In the genomic region with DNA sequence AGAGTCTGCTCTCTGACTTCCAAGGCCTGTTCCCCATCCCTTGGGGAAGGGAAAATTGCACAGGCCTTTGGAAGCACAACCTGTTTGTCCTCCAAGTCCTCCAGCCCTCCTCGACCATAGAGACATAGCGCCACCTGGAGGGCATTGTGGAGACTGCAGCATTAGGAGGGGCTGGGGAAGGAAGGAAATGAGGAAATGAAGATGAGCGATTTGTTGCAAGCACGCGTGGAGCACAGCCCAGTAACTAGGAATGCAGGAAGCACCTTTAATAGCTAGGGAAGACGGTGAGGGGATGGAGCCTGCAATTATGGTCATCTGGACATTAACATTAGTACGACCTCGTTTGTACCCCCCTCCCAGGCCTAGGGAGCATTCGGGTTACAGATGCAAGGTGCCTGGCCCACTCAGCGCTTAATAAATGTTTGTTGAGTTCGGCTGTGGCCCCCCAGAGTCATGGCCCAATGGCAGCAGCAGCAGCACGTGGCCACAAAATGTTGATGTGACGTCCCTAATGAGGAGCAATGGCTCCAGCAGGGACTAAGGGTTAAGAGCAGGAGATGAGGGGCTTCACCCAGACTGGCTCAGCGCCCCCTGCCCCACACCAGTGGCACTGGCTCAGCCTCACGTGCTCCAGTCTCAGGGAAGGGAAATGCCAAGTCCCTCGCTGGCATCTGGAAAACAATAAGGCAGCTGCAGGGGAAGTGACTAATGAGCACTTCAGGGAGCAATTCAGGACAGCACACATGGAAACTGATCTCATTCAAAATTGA, we compare ENCODE assay signal across 8 cellular contexts. TPM values are rescaled to one million over a fixed set of nuclear protein-coding genes. Genes with fewer than 3 reads are reported as not detected.
A peak's percentile ranks its signal among the peaks of the same experiment; 100 is the strongest.
DNase-seq lines count a peak whose midpoint lies in the region; ATAC-seq and TF ChIP-seq lines count a peak whose summit lies in the region.

No MANE protein-coding gene starts in this region.

- H3K79me2 ChIP-seq in DOHH2 (ENCODE audit: control insufficient read depth, low read length): no peaks in the 10 kb centered on the region

- H3K9me3 Mint-ChIP-seq in activated T-cell treated with anti-CD3 and anti-CD28 coated beads, Interleukin-2, amount 50 U/mL, for 72 hours: no peaks in the 10 kb centered on the region
- no peaks in the 10 kb centered on the region for H3K9me3 Mint-ChIP-seq in nephron progenitor cell

- H3F3A ChIP-seq in DOHH2 (ENCODE audit: control insufficient read depth, insufficient read depth): no peaks in the 10 kb centered on the region

- H3K4me3 Mint-ChIP-seq in activated T-cell treated with anti-CD3 and anti-CD28 coated beads, Interleukin-2, amount 50 U/mL, for 72 hours: no peak overlapping the region
- no peak overlapping the region for H3K4me3 Mint-ChIP-seq in nephron progenitor cell

- H3K36me3 ChIP-seq in DOHH2 (ENCODE audit: control insufficient read depth, low read length) (peaks cover 6% of the 10 kb centered on the region), Peyer's patch (peaks cover 0 to 11% (median 0%) of the 10 kb centered on the region in 3 donors)

- no peaks in the 10 kb centered on the region for H3K9me2 ChIP-seq in DOHH2 (replicated peaks; ENCODE audit: control insufficient read depth, low read length)

- H3K27ac ChIP-seq in DOHH2 (ENCODE audit: low read depth, low read length) (no peak overlapping the region), Peyer's patch (no peak overlapping the region)

- no peaks in the 10 kb centered on the region for H3K9me3 ChIP-seq in DOHH2 (ENCODE audit: control insufficient read depth, insufficient read depth, low read length)
- H3K9me3 ChIP-seq in Peyer's patch: no peaks in the 10 kb centered on the region

- H3K4me2 ChIP-seq in DOHH2 (ENCODE audit: low read length): peak overlapping the region; percentile 51

- H3K4me1 Mint-ChIP-seq in activated T-cell treated with anti-CD3 and anti-CD28 coated beads, Interleukin-2, amount 50 U/mL, for 72 hours (ENCODE audit: low read depth): no peaks in the 10 kb centered on the region
- peaks cover 4% of the 10 kb centered on the region for H3K4me1 Mint-ChIP-seq in nephron progenitor cell

- DNase-seq in Peyer's patch (peak; percentile 89 to 95 (median 91)), fibroblast of peridontal ligament (ENCODE audit: extremely low read depth) (peak; percentile 88), nephron progenitor cell (peak; percentile 90)
- DNase-seq in activated T-cell treated with anti-CD3 and anti-CD28 coated beads, Interleukin-2, amount 50 U/mL, for 72 hours: peak; percentile 78 to 85
- peak; percentile 87 for DNase-seq in stimulated activated naive CD8-positive, alpha-beta T cell treated with anti-CD3 and anti-CD28 coated beads, Interleukin-15, Interleukin-2, amounts not matched to agents 100 U/mL and 50 U/mL, for 24 hours

- H3K4me3 ChIP-seq in DOHH2 (ENCODE audit: low read length): peak overlapping the region; percentile 16
- peak overlapping the region in 1 of 4 donors; percentile 4 for H3K4me3 ChIP-seq in Peyer's patch

- peaks cover 0 to 1% of the 10 kb centered on the region in 2 donors for H3K36me3 Mint-ChIP-seq in activated T-cell treated with anti-CD3 and anti-CD28 coated beads, Interleukin-2, amount 50 U/mL, for 72 hours (ENCODE audit: insufficient read depth in 2 of 2)
- H3K36me3 Mint-ChIP-seq in nephron progenitor cell (ENCODE audit: low read depth): no peaks in the 10 kb centered on the region

- TF ChIP-seq CTCF in DOHH2 (IDR thresholded peaks at IDR 0.05; ENCODE audit: low read depth, low read length, poor library complexity, severe bottlenecking): peak; percentile 98
- TF ChIP-seq CTCF in LNCAP (IDR thresholded peaks at IDR 0.05): peak; percentile 68
- TF ChIP-seq CTCF in Peyer's patch (IDR thresholded peaks at IDR 0.05): peak; percentile 85 to 99 (median 98)
- peak; percentile 92 for TF ChIP-seq CTCF in nephron progenitor cell (IDR thresholded peaks at IDR 0.05)

- no peak for TF ChIP-seq POLR2A in Peyer's patch (IDR thresholded peaks at IDR 0.05)

- peaks cover 28% of the 10 kb centered on the region for H3K27me3 Mint-ChIP-seq in activated T-cell treated with anti-CD3 and anti-CD28 coated beads, Interleukin-2, amount 50 U/mL, for 72 hours (ENCODE audit: low read depth)
- peaks cover 44% of the 10 kb centered on the region for H3K27me3 Mint-ChIP-seq in nephron progenitor cell (ENCODE audit: low read depth, poor library complexity)

- H3K4me1 ChIP-seq in DOHH2 (ENCODE audit: control insufficient read depth, low read length): peaks cover 18% of the 10 kb centered on the region
- H3K4me1 ChIP-seq in Peyer's patch: peaks cover 0 to 8% (median 6%) of the 10 kb centered on the region in 4 donors

- ATAC-seq in activated T-cell treated with anti-CD3 and anti-CD28 coated beads, Interleukin-2, amount 50 U/mL, for 72 hours (replicated peaks in 1 of 2): peak in 1 of 2 donors; percentile 48
- no peak for ATAC-seq in stimulated activated naive CD8-positive, alpha-beta T cell treated with anti-CD3 and anti-CD28 coated beads, Interleukin-15, Interleukin-2, amounts not matched to agents 100 U/mL and 50 U/mL, for 24 hours
- no peak for ATAC-seq in HG03571 (IDR thresholded peaks at IDR 0.05; ENCODE audit: unreplicated experiment)

- H3K27me3 ChIP-seq in DOHH2 (ENCODE audit: control insufficient read depth, low read length): peaks cover 4% of the 10 kb centered on the region
- H3K27me3 ChIP-seq in Peyer's patch: no peaks in the 10 kb centered on the region

- H3K27ac Mint-ChIP-seq in activated T-cell treated with anti-CD3 and anti-CD28 coated beads, Interleukin-2, amount 50 U/mL, for 72 hours: no peak overlapping the region
- H3K27ac Mint-ChIP-seq in nephron progenitor cell: no peak overlapping the region

- no peaks in the 10 kb centered on the region for H4K20me1 ChIP-seq in DOHH2 (ENCODE audit: control insufficient read depth, insufficient read depth, low read depth, low read length)

RNA-seq across cellular contexts. Expression of a gene that starts 8.0 kb away (rescaled TPM):
- total RNA-seq in Peyer's patch: 10 to 100 TPM; 18.2 to 89.7 (median 75.1) TPM
- total RNA-seq in activated T-cell treated with anti-CD3 and anti-CD28 coated beads, Interleukin-2, amount 50 U/mL, for 72 hours: 1 to 10 TPM; 1.2 to 3.0 TPM

RNA-seq across cellular contexts. Expression of a gene that starts 13.9 kb away (rescaled TPM):
- total RNA-seq in Peyer's patch: 10 to 100 TPM in 3 of 4 donors, 1 to 10 TPM in 1; 5.8 to 42.9 (median 28.7) TPM
- total RNA-seq in activated T-cell treated with anti-CD3 and anti-CD28 coated beads, Interleukin-2, amount 50 U/mL, for 72 hours: 10 to 100 TPM; 17.0 to 20.1 TPM

RNA-seq across cellular contexts. Expression of a gene that starts 58.3 kb away (rescaled TPM):
- total RNA-seq in Peyer's patch: not detected
- total RNA-seq in activated T-cell treated with anti-CD3 and anti-CD28 coated beads, Interleukin-2, amount 50 U/mL, for 72 hours: not detected

Comparison
In these comparisons a context has a peak if more than half of its experiments do, and no peak if none do; other contexts are left out.
1. RNA of a gene that starts 8.0 kb away (total RNA-seq): 18.2 to 89.7 TPM in Peyer's patch; 1.2 to 3.0 TPM in activated T-cell treated with anti-CD3 and anti-CD28 coated beads, Interleukin-2, amount 50 U/mL, for 72 hours; every median in the first group is over 4 times any median in the second.
2. Peak in every context shown above with its lines, with median percentiles within 50 percentile points of each other: CTCF ChIP-seq and DNase-seq.